In the genomic region with DNA sequence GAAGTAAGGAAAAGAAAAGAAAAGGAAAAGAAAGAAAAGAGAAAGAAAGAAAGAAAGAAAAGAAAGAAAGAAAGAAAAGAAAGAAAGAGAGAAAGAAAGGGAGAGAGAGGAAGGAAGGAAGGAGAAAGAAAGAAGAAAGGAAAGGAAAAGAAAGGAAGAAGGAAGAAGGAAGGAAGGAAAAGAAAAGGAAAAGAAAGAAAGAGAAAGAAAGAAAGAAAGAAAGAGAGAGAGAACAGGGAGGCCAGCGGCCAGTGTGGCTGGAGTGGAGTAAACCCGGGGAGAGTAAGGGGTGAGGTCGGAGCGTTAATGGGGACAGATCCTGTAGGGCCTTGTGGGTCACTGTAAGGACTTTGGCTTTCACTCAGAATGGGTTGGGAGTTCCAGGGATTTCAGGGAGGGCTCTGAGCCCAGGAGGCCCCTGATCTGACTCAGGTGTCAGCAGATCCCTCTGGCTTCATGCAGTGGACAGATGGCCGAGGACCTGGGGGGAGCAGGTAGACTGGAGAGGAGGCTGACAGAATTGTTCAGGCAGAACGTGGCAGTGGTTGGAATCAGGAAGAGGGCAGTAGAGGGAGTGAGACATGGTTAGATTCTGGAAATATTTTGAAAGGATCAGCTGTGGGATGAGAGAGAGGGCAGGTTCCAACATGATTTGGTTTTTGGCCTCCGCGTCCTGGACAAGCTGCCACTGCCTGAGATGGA, we compare ENCODE assay signal across 1 cellular context.
TF ChIP-seq lines count a peak whose summit lies in the region.

No MANE protein-coding gene starts in this region.

TF ChIP-seq in HepG2, 621 proteins besides CTCF, POLR2A, EP300 and RAD21:
- TF ChIP-seq, protein P1, sequence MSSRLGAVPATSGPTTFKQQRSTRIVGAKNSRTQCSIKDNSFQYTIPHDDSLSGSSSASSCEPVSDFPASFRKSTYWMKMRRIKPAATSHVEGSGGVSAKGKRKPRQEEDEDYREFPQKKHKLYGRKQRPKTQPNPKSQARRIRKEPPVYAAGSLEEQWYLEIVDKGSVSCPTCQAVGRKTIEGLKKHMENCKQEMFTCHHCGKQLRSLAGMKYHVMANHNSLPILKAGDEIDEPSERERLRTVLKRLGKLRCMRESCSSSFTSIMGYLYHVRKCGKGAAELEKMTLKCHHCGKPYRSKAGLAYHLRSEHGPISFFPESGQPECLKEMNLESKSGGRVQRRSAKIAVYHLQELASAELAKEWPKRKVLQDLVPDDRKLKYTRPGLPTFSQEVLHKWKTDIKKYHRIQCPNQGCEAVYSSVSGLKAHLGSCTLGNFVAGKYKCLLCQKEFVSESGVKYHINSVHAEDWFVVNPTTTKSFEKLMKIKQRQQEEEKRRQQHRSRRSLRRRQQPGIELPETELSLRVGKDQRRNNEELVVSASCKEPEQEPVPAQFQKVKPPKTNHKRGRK (CRISPR knock-in tag; IDR thresholded peaks at IDR 0.05): peak; percentile 96
- TF ChIP-seq, protein P2, sequence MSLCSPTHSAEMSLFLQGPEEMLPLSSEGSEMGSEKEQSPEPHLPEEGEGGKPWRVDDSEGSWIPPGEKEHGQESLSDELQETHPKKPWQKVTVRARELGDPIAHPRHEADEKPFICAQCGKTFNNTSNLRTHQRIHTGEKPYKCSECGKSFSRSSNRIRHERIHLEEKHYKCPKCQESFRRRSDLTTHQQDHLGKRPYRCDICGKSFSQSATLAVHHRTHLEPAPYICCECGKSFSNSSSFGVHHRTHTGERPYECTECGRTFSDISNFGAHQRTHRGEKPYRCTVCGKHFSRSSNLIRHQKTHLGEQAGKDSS (CRISPR knock-in tag; IDR thresholded peaks at IDR 0.05; ENCODE audit: borderline replicate concordance, low read depth): no peak
- TF ChIP-seq, protein P3, sequence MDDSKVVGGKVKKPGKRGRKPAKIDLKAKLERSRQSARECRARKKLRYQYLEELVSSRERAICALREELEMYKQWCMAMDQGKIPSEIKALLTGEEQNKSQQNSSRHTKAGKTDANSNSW (CRISPR knock-in tag; IDR thresholded peaks at IDR 0.05; ENCODE audit: borderline replicate concordance): no peak
- TF ChIP-seq, protein P4, sequence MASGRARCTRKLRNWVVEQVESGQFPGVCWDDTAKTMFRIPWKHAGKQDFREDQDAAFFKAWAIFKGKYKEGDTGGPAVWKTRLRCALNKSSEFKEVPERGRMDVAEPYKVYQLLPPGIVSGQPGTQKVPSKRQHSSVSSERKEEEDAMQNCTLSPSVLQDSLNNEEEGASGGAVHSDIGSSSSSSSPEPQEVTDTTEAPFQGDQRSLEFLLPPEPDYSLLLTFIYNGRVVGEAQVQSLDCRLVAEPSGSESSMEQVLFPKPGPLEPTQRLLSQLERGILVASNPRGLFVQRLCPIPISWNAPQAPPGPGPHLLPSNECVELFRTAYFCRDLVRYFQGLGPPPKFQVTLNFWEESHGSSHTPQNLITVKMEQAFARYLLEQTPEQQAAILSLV (CRISPR knock-in tag; IDR thresholded peaks at IDR 0.05; ENCODE audit: borderline replicate concordance): no peak
- no peak for TF ChIP-seq HMG20B (CRISPR knock-in tag; conservative IDR thresholded peaks at IDR 0.05)
- TF ChIP-seq, protein P5, sequence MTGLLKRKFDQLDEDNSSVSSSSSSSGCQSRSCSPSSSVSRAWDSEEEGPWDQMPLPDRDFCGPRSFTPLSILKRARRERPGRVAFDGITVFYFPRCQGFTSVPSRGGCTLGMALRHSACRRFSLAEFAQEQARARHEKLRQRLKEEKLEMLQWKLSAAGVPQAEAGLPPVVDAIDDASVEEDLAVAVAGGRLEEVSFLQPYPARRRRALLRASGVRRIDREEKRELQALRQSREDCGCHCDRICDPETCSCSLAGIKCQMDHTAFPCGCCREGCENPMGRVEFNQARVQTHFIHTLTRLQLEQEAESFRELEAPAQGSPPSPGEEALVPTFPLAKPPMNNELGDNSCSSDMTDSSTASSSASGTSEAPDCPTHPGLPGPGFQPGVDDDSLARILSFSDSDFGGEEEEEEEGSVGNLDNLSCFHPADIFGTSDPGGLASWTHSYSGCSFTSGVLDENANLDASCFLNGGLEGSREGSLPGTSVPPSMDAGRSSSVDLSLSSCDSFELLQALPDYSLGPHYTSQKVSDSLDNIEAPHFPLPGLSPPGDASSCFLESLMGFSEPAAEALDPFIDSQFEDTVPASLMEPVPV (CRISPR knock-in tag; IDR thresholded peaks at IDR 0.05): no peak
- TF ChIP-seq, protein P6, sequence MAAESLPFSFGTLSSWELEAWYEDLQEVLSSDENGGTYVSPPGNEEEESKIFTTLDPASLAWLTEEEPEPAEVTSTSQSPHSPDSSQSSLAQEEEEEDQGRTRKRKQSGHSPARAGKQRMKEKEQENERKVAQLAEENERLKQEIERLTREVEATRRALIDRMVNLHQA (CRISPR knock-in tag; IDR thresholded peaks at IDR 0.05): no peak
- TF ChIP-seq ZNF607 (CRISPR knock-in tag; IDR thresholded peaks at IDR 0.05; ENCODE audit: borderline replicate concordance): no peak
- TF ChIP-seq SIX4 (CRISPR knock-in tag; IDR thresholded peaks at IDR 0.05): no peak
- no peak for TF ChIP-seq ZFP36 (IDR thresholded peaks at IDR 0.05; ENCODE audit: borderline replicate concordance, low read depth, low read length, partially characterized antibody)
- TF ChIP-seq SOX6 (IDR thresholded peaks at IDR 0.05): no peak
- no peak for TF ChIP-seq SOX6 (CRISPR knock-in tag; IDR thresholded peaks at IDR 0.05)
- TF ChIP-seq, protein P7, sequence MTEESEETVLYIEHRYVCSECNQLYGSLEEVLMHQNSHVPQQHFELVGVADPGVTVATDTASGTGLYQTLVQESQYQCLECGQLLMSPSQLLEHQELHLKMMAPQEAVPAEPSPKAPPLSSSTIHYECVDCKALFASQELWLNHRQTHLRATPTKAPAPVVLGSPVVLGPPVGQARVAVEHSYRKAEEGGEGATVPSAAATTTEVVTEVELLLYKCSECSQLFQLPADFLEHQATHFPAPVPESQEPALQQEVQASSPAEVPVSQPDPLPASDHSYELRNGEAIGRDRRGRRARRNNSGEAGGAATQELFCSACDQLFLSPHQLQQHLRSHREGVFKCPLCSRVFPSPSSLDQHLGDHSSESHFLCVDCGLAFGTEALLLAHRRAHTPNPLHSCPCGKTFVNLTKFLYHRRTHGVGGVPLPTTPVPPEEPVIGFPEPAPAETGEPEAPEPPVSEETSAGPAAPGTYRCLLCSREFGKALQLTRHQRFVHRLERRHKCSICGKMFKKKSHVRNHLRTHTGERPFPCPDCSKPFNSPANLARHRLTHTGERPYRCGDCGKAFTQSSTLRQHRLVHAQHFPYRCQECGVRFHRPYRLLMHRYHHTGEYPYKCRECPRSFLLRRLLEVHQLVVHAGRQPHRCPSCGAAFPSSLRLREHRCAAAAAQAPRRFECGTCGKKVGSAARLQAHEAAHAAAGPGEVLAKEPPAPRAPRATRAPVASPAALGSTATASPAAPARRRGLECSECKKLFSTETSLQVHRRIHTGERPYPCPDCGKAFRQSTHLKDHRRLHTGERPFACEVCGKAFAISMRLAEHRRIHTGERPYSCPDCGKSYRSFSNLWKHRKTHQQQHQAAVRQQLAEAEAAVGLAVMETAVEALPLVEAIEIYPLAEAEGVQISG (CRISPR knock-in tag; IDR thresholded peaks at IDR 0.05): no peak
- 0 out of 2 replicates have a peak, but pooled peaks have one; percentile 36 for TF ChIP-seq NONO (IDR thresholded peaks at IDR 0.05)
- TF ChIP-seq NONO (CRISPR knock-in tag; conservative IDR thresholded peaks at IDR 0.05): no peak
- TF ChIP-seq ZNF234 (CRISPR knock-in tag; conservative IDR thresholded peaks at IDR 0.05): no peak
- no peak for TF ChIP-seq HNF4A (CRISPR knock-in tag; IDR thresholded peaks at IDR 0.05)
- TF ChIP-seq RCOR2 (CRISPR knock-in tag; IDR thresholded peaks at IDR 0.05): no peak
